In the genomic region with DNA sequence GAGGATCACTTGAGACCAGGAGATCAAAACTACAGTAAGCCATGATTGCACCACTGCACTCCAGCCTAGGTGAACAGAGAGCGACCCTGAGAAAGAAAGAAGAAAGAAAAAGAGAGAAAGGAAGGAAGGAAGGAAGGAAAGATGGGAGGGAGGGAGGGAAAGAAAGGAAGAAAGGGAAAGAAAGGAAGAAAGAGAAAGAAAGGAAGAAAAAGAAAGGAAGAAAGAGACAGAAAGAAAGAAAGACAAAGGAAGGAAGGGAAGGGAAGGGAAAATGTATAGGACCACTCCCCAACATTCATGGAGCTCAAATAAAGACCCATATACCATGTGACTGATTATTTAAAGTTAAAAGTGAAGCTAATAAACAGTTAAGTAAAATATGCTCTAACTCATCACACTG, we compare ENCODE assay signal across 8 cellular contexts.
"Had no signal": no experiment of that assay in that cellular context is flagged by ENCODE, and none has a peak within 500 bp of the region (broad histone marks: within the 10 kb centered on the region; RNA-seq: fewer than 3 reads in every experiment).

No MANE protein-coding gene starts in this region.

- H3K27ac ChIP-seq: GM23248 had no signal

- H3K9me3 ChIP-seq: HAP-1 had no signal

- H3K36me3 ChIP-seq: HAP-1 had no signal

- H3K4me1 ChIP-seq: HAP-1 had no signal

- ATAC-seq: HCT116, HepG2, K562 had no signal

- H2AFZ ChIP-seq: GM23248 had no signal

- H3K9ac ChIP-seq: GM23248 had no signal

- H3K4me3 ChIP-seq: GM23248, HAP-1, K562 had no signal

- DNase-seq: GM23248, GOT3, H7, KG1 had no signal
